ENCODE assay signal across 21 cellular contexts in genomic region chr9:4865685-4866084, GRCh38.
DNase-seq lines count a peak whose midpoint lies in the region; ATAC-seq, FAIRE-seq and TF ChIP-seq lines count a peak whose summit lies in the region.
"Had no signal": no experiment of that assay in that cellular context is flagged by ENCODE, and none has a peak within 500 bp of the region (broad histone marks: within the 10 kb centered on the region; RNA-seq: fewer than 3 reads in every experiment).

No MANE protein-coding gene starts in this region.

- no peak overlapping the region for H3K23ac ChIP-seq in H1 (ENCODE audit: insufficient read length)

- no peak for TF ChIP-seq POLR2A in H1 (IDR thresholded peaks at IDR 0.05; ENCODE audit: control extremely low read depth in 1 of 2, low read depth in 2 of 2, low read length in 2 of 2)

- H3K79me2 ChIP-seq in H1 (ENCODE audit: control insufficient read depth in 1 of 2, insufficient read depth in 2 of 2, low read length in 2 of 2), result no peaks in the 10 kb centered on the region

- H2BK120ac ChIP-seq in H1 (replicated peaks; ENCODE audit: low read depth, low read length), result no peak overlapping the region

- H3K18ac ChIP-seq in H1 (ENCODE audit: extremely low read depth, low read length), result no peak overlapping the region

- no peak for FAIRE-seq in H1 (lab: Jason Lieb, UNC)
- FAIRE-seq: GM18507 had no signal

- H3K79me1 ChIP-seq in H1 (ENCODE audit: low read depth, low read length), result no peaks in the 10 kb centered on the region; the same call in 1 of the 2 replicates

- H2BK5ac ChIP-seq in H1 (ENCODE audit: low read depth, low read length), result 0 out of 2 replicates have a peak overlapping the region, but pooled peaks have one; percentile 25

- no peaks in the 10 kb centered on the region for H3K23me2 ChIP-seq in H1 (ENCODE audit: low read depth, low read length)

- H2AK5ac ChIP-seq in H1 (ENCODE audit: low read depth, low read length), result no peak overlapping the region

- no peak overlapping the region for H4K5ac ChIP-seq in H1 (ENCODE audit: insufficient read length, low read depth, low read length)

- no peaks in the 10 kb centered on the region for H3K27me3 ChIP-seq in H1 (replicated peaks in 1 of 4; ENCODE audit: control insufficient read depth in 3 of 4, extremely low read depth in 1 of 4, insufficient read depth in 3 of 4, low read length in 3 of 4)
- H3K27me3 ChIP-seq in aorta (ENCODE audit: control insufficient read depth in 1 of 2, insufficient read depth in 2 of 2, low read length in 1 of 2), result no peaks in the 10 kb centered on the region
- H3K27me3 ChIP-seq: testis had no signal

- POLR2A ChIA-PET in WTC11 (lab: Charles Lee) (no interaction called here), H1 (lab: Charles Lee; ENCODE audit: partially characterized antibody) (interaction anchor here (0.9 to 1.6 kb wide), 2 partner anchors 19 to 57 kb away, joined by 3 to 4 read pairs; no protein-coding TSS in a partner anchor)

- H3K36me3 ChIP-seq in H1 (ENCODE audit: control insufficient read depth in 2 of 4, insufficient read depth in 4 of 4, low read length in 3 of 4), result peaks cover 0 to 13% (median 2%) of the 10 kb centered on the region in 4 experiments; a peak in 4 of 8 replicates
- no peaks in the 10 kb centered on the region for H3K36me3 ChIP-seq in aorta (ENCODE audit: control insufficient read depth in 1 of 2, insufficient read depth in 2 of 2, low read length in 1 of 2)

- no peak overlapping the region for H3K14ac ChIP-seq in H1 (ENCODE audit: insufficient read length)

- no peak overlapping the region for H2BK20ac ChIP-seq in H1 (ENCODE audit: low read length)

- H3K4ac ChIP-seq in H1 (replicated peaks; ENCODE audit: insufficient read length, low read depth, low read length), result no peak overlapping the region

- H2AFZ ChIP-seq in H1 (ENCODE audit: low read length), result no peak overlapping the region

- TF ChIP-seq CTCF in natural killer cell (IDR thresholded peaks at IDR 0.05), result no peak
- no peak for TF ChIP-seq CTCF in WTC11 (IDR thresholded peaks at IDR 0.05)
- TF ChIP-seq CTCF in H1 (IDR thresholded peaks at IDR 0.05; ENCODE audit: control extremely low read depth in 1 of 3, insufficient read depth in 1 of 3, low read depth in 1 of 3, low read length in 3 of 3), result no peak

- DNase-seq in natural killer cell (no peak), WTC11 (ENCODE audit: low spot score) (no peak), H1 (ENCODE audit: low read depth in 1 of 2, low spot score in 2 of 2) (no peak), aorta (no peak), left colon (no peak)
- no peak for DNase-seq in natural killer cell treated with Interleukin-12 subunit alpha and Interleukin-12 subunit beta and Interleukin-15 and Interleukin-18, amount 100 ng/mL, for 72 hours (ENCODE audit: low spot score)
- DNase-seq: CD8-positive, alpha-beta memory T cell; GDM1; left ventricle myocardium superior; midbrain; NCI-H146; NCI-H2171; NCI-H526; T-helper 17 cell; testis had no signal

- H3K27ac Mint-ChIP-seq in natural killer cell, result no peak overlapping the region
- no peak overlapping the region for H3K27ac Mint-ChIP-seq in natural killer cell treated with Interleukin-12 subunit alpha and Interleukin-12 subunit beta and Interleukin-15 and Interleukin-18, amount 100 ng/mL, for 72 hours
- peak overlapping the region; percentile 57; the same call in 1 of the 2 replicates for H3K27ac Mint-ChIP-seq in WTC11
- H3K27ac Mint-ChIP-seq: activated naive CD4-positive, alpha-beta T cell treated with anti-CD3 and anti-CD28 coated beads, Interleukin-2, amount 50 U/mL, for 24 hours; nephron; T-helper 17 cell had no signal

- no peak overlapping the region for H3K4me2 ChIP-seq in H1 (ENCODE audit: insufficient read depth in 1 of 2, low read depth in 2 of 2, low read length in 2 of 2)
- H3K4me2 ChIP-seq: KMS-11 had no signal

- 90% methylated on average over 7 of the region's 7 CpGs; no CpG with 5 or more reads in 1 of the 2 experiments for WGBS in H1 (ENCODE audit: extremely low coverage in 1 of 2, insufficient coverage in 1 of 2, insufficient read length in 1 of 2, insufficient replicate concordance in 2 of 2, low coverage in 1 of 2, low lambda C conversion rate in 2 of 2, missing lambda C conversion rate in 1 of 2), 2 experiments
- 88% methylated on average over 7 of the region's 7 CpGs for WGBS in aorta, 2 donors

- no peak overlapping the region for H2BK12ac ChIP-seq in H1 (ENCODE audit: low read depth, low read length)

- peaks cover 5 to 13% of the 10 kb centered on the region in 2 donors for H3K4me1 Mint-ChIP-seq in natural killer cell
- peaks cover 6 to 9% of the 10 kb centered on the region in 2 donors for H3K4me1 Mint-ChIP-seq in natural killer cell treated with Interleukin-12 subunit alpha and Interleukin-12 subunit beta and Interleukin-15 and Interleukin-18, amount 100 ng/mL, for 72 hours (ENCODE audit: low read depth in 2 of 2)
- peaks cover 9% of the 10 kb centered on the region for H3K4me1 Mint-ChIP-seq in WTC11
- H3K4me1 Mint-ChIP-seq: nephron had no signal

- peaks cover 0 to 1% of the 10 kb centered on the region in 2 experiments for H4K20me1 ChIP-seq in H1 (replicated peaks in 1 of 2; ENCODE audit: control insufficient read depth in 1 of 2, insufficient read depth in 2 of 2, low read length in 2 of 2)

- no peak for TF ChIP-seq EP300 in H1 (IDR thresholded peaks at IDR 0.05; ENCODE audit: borderline replicate concordance in 1 of 2, low read depth in 2 of 2, low read length in 2 of 2)

- H3K27me3 Mint-ChIP-seq in natural killer cell (ENCODE audit: low read depth in 2 of 2) (no peaks in the 10 kb centered on the region), WTC11 (ENCODE audit: low read depth) (no peaks in the 10 kb centered on the region)
- no peaks in the 10 kb centered on the region for H3K27me3 Mint-ChIP-seq in natural killer cell treated with Interleukin-12 subunit alpha and Interleukin-12 subunit beta and Interleukin-15 and Interleukin-18, amount 100 ng/mL, for 72 hours
- H3K27me3 Mint-ChIP-seq: activated naive CD4-positive, alpha-beta T cell treated with anti-CD3 and anti-CD28 coated beads, Interleukin-2, amount 50 U/mL, for 24 hours; CD8-positive, alpha-beta memory T cell; T-helper 17 cell had no signal

- CTCF ChIA-PET in WTC11 (lab: Charles Lee), result interaction anchor here (1.2 kb wide), 1 partner anchor 106 kb away, joined by 6 read pairs; no protein-coding TSS in a partner anchor
- CTCF ChIA-PET in H1 (lab: Charles Lee; ENCODE audit: partially characterized antibody), result interaction anchor here (0.9 to 2.4 kb wide), 6 partner anchors 13 to 122 kb away, joined by 3 to 7 read pairs (median 4); no protein-coding TSS in a partner anchor

- ATAC-seq in natural killer cell (peak in 2 of 3 donors; percentile 34 to 45), WTC11 (no peak; the same call in 1 of the 2 replicates), aorta (ENCODE audit: low FRiP score) (no peak), HG02763 (IDR thresholded peaks at IDR 0.05; ENCODE audit: unreplicated experiment) (no peak), left colon (no peak)
- no peak for ATAC-seq in natural killer cell treated with Interleukin-12 subunit alpha and Interleukin-12 subunit beta and Interleukin-15 and Interleukin-18, amount 100 ng/mL, for 72 hours
- ATAC-seq: HCT116, T-helper 17 cell had no signal

- no peak overlapping the region for H2BK15ac ChIP-seq in H1 (ENCODE audit: low read length)

- peaks cover 5% of the 10 kb centered on the region for H3K36me3 Mint-ChIP-seq in natural killer cell
- no peaks in the 10 kb centered on the region for H3K36me3 Mint-ChIP-seq in natural killer cell treated with Interleukin-12 subunit alpha and Interleukin-12 subunit beta and Interleukin-15 and Interleukin-18, amount 100 ng/mL, for 72 hours
- peaks cover 12% of the 10 kb centered on the region for H3K36me3 Mint-ChIP-seq in WTC11

- H3K9me3 Mint-ChIP-seq in natural killer cell (no peaks in the 10 kb centered on the region), WTC11 (no peaks in the 10 kb centered on the region)
- H3K9me3 Mint-ChIP-seq in natural killer cell treated with Interleukin-12 subunit alpha and Interleukin-12 subunit beta and Interleukin-15 and Interleukin-18, amount 100 ng/mL, for 72 hours, result no peaks in the 10 kb centered on the region
- H3K9me3 Mint-ChIP-seq: activated naive CD4-positive, alpha-beta T cell treated with anti-CD3 and anti-CD28 coated beads, Interleukin-2, amount 50 U/mL, for 24 hours; CD8-positive, alpha-beta memory T cell; nephron had no signal

- H4K8ac ChIP-seq in H1 (ENCODE audit: extremely low read depth, insufficient read depth, low read length), result no peak overlapping the region

- TF ChIP-seq RAD21 in H1 (IDR thresholded peaks at IDR 0.05 in 1 of 2, conservative IDR thresholded peaks at IDR 0.05 in 1 of 2; ENCODE audit: low read depth in 2 of 2, low read length in 2 of 2), result no peak

- no peak overlapping the region for H4K91ac ChIP-seq in H1 (replicated peaks; ENCODE audit: insufficient read length, low read length)

- H3K4me3 ChIP-seq in H1 (ENCODE audit: extremely low read depth in 1 of 4, insufficient read depth in 2 of 4, low read depth in 3 of 4, low read length in 4 of 4) (no peak overlapping the region), aorta (ENCODE audit: low read length in 2 of 2) (no peak overlapping the region)
- H3K4me3 ChIP-seq: testis had no signal

- no peak overlapping the region for H3K27ac ChIP-seq in H1 (ENCODE audit: low read depth, low read length)
- peak overlapping the region; percentile 3 to 54 for H3K27ac ChIP-seq in aorta (ENCODE audit: low read depth in 1 of 2, low read length in 2 of 2)
- H3K27ac ChIP-seq: KMS-11 had no signal

- H3K4me3 Mint-ChIP-seq in natural killer cell (no peak overlapping the region), WTC11 (no peak overlapping the region)
- no peak overlapping the region for H3K4me3 Mint-ChIP-seq in natural killer cell treated with Interleukin-12 subunit alpha and Interleukin-12 subunit beta and Interleukin-15 and Interleukin-18, amount 100 ng/mL, for 72 hours
- H3K4me3 Mint-ChIP-seq: activated naive CD4-positive, alpha-beta T cell treated with anti-CD3 and anti-CD28 coated beads, Interleukin-2, amount 50 U/mL, for 24 hours; CD8-positive, alpha-beta memory T cell; nephron; T-helper 17 cell had no signal

- H3K9me3 ChIP-seq in H1 (ENCODE audit: insufficient read depth in 2 of 2, low read depth in 1 of 2, low read length in 1 of 2) (no peaks in the 10 kb centered on the region), aorta (ENCODE audit: control insufficient read depth, low read length) (no peaks in the 10 kb centered on the region)
- H3K9me3 ChIP-seq: testis had no signal

- no peak overlapping the region for H3K56ac ChIP-seq in H1 (replicated peaks; ENCODE audit: insufficient read length, low read depth, low read length)

- peaks cover 0 to 2% (median under 1%) of the 10 kb centered on the region in 4 experiments; a peak in 1 of 7 replicates for H3K4me1 ChIP-seq in H1 (replicated peaks in 1 of 4; ENCODE audit: control insufficient read depth in 3 of 4, insufficient read depth in 4 of 4, low read length in 3 of 4)
- peaks cover 8 to 19% of the 10 kb centered on the region in 2 donors for H3K4me1 ChIP-seq in aorta (ENCODE audit: control insufficient read depth in 1 of 2, insufficient read depth in 2 of 2, low read length in 2 of 2)

- intact Hi-C loops in natural killer cell (cut with micrococcal nuclease) (no loop called here), aorta (cut with DNase I) (no loop called here), left colon (cut with DNase I, micrococcal nuclease) (no loop called here)

- H3K9ac ChIP-seq in H1 (replicated peaks in 1 of 4; ENCODE audit: extremely low read depth in 1 of 4, low read depth in 3 of 4, low read length in 3 of 4), result no peak overlapping the region
- H3K9ac ChIP-seq: KMS-11 had no signal

Comparison
In these comparisons a context has a peak if more than half of its experiments do, and no peak if none do; other contexts are left out.
1. ATAC-seq: peak in natural killer cell (2 of 3); none in natural killer cell treated with Interleukin-12 subunit alpha and Interleukin-12 subunit beta and Interleukin-15 and Interleukin-18, amount 100 ng/mL, for 72 hours (0 of 2), WTC11 (single experiment), aorta (single experiment), HG02763 (single experiment) and left colon (single experiment).